ENCODE assay signal across 1 cellular context in genomic region chr12:120121766-120122293, GRCh38.
TF ChIP-seq lines count a peak whose summit lies in the region.

No MANE protein-coding gene starts in this region.

TF ChIP-seq in HepG2, 621 proteins besides CTCF, POLR2A, EP300 and RAD21 (continued from another document):
- TF ChIP-seq BCLAF1 (IDR thresholded peaks at IDR 0.05): no peak
- TF ChIP-seq KLF6 (CRISPR knock-in tag; IDR thresholded peaks at IDR 0.05): 0 out of 2 replicates have a peak, but pooled peaks have one; percentile 27
- no peak for TF ChIP-seq DNMT1 (CRISPR knock-in tag; IDR thresholded peaks at IDR 0.05)
- no peak for TF ChIP-seq ATF3 (CRISPR knock-in tag; IDR thresholded peaks at IDR 0.05)
- TF ChIP-seq ZNF672 (CRISPR knock-in tag; IDR thresholded peaks at IDR 0.05): no peak
- TF ChIP-seq SRF (IDR thresholded peaks at IDR 0.05; ENCODE audit: low read depth, low read length): no peak
- no peak for TF ChIP-seq KLF15 (CRISPR knock-in tag; IDR thresholded peaks at IDR 0.05; ENCODE audit: borderline replicate concordance)
- TF ChIP-seq HNF1B (CRISPR knock-in tag; IDR thresholded peaks at IDR 0.05): peak; percentile 21; the same call in 1 of the 2 replicates
- no peak for TF ChIP-seq PCBP2 (optimal IDR thresholded peaks at IDR 0.05; ENCODE audit: low read depth, low read length, poor library complexity, severe bottlenecking)
- TF ChIP-seq FOXK1 (CRISPR knock-in tag; IDR thresholded peaks at IDR 0.05; ENCODE audit: borderline replicate concordance, low read depth): peak; percentile 84; the same call in 1 of the 2 replicates
- no peak for TF ChIP-seq ZNF207 (IDR thresholded peaks at IDR 0.05; ENCODE audit: borderline replicate concordance)
- no peak for TF ChIP-seq CREB1 (IDR thresholded peaks at IDR 0.05)
- peak; percentile 45; the same call in 1 of the 2 replicates for TF ChIP-seq CREB1 (CRISPR knock-in tag; IDR thresholded peaks at IDR 0.05)
- no peak for TF ChIP-seq KLF13 (CRISPR knock-in tag; IDR thresholded peaks at IDR 0.05)
- no peak for TF ChIP-seq PPARG (CRISPR knock-in tag; conservative IDR thresholded peaks at IDR 0.05)
- no peak for TF ChIP-seq ZNF747 (CRISPR knock-in tag; IDR thresholded peaks at IDR 0.05; ENCODE audit: borderline replicate concordance)
- TF ChIP-seq SMAD9 (CRISPR knock-in tag; IDR thresholded peaks at IDR 0.05): no peak
- no peak for TF ChIP-seq ZBTB1 (CRISPR knock-in tag; IDR thresholded peaks at IDR 0.05; ENCODE audit: borderline replicate concordance)
